ENCODE assay signal across 1 cellular context in genomic region chr9:132670359-132670815, GRCh38.
TF ChIP-seq lines count a peak whose summit lies in the region.

GTF3C4 (plus strand) TSS chr9:132670464; CDS start chr9:132670599, 135 bp downstream.

TF ChIP-seq in HepG2, 621 proteins besides CTCF, POLR2A, EP300 and RAD21 (continued from another document):
- no peak for TF ChIP-seq ZBTB37 (CRISPR knock-in tag; IDR thresholded peaks at IDR 0.05)
- TF ChIP-seq U2AF2 (IDR thresholded peaks at IDR 0.05; ENCODE audit: low read depth, low read length): no peak
- no peak for TF ChIP-seq ZNF781 (CRISPR knock-in tag; IDR thresholded peaks at IDR 0.05; ENCODE audit: borderline replicate concordance, not compliant biosample characterization)
- TF ChIP-seq TEF (CRISPR knock-in tag; IDR thresholded peaks at IDR 0.05): no peak
- peak; percentile 65 for TF ChIP-seq ZFY (CRISPR knock-in tag; IDR thresholded peaks at IDR 0.05)
- TF ChIP-seq ZNF180 (CRISPR knock-in tag; IDR thresholded peaks at IDR 0.05; ENCODE audit: borderline replicate concordance, low read depth): no peak
- TF ChIP-seq SPEN (CRISPR knock-in tag; IDR thresholded peaks at IDR 0.05; ENCODE audit: low read depth): no peak; the same call in 1 of the 2 replicates
- no peak for TF ChIP-seq ZNF18 (CRISPR knock-in tag; IDR thresholded peaks at IDR 0.05; ENCODE audit: insufficient replicate concordance)
- no peak for TF ChIP-seq ATRX (CRISPR knock-in tag; IDR thresholded peaks at IDR 0.05; ENCODE audit: borderline replicate concordance)
- no peak for TF ChIP-seq MLLT10 (CRISPR knock-in tag; IDR thresholded peaks at IDR 0.05)
- TF ChIP-seq ZFP36 (IDR thresholded peaks at IDR 0.05; ENCODE audit: borderline replicate concordance, low read depth, low read length, partially characterized antibody): no peak
- TF ChIP-seq HOXA9 (CRISPR knock-in tag; IDR thresholded peaks at IDR 0.05; ENCODE audit: borderline replicate concordance): no peak
- TF ChIP-seq XBP1 (CRISPR knock-in tag; IDR thresholded peaks at IDR 0.05): no peak
- TF ChIP-seq ZNF597 (CRISPR knock-in tag; IDR thresholded peaks at IDR 0.05): no peak
- peak; percentile 38; the same call in 1 of the 2 replicates for TF ChIP-seq SIN3B (IDR thresholded peaks at IDR 0.05; ENCODE audit: low read length)
- TF ChIP-seq HNF4A (CRISPR knock-in tag; IDR thresholded peaks at IDR 0.05): no peak
- no peak for TF ChIP-seq ZNF503 (CRISPR knock-in tag; IDR thresholded peaks at IDR 0.05)
- no peak for TF ChIP-seq KAT2B (IDR thresholded peaks at IDR 0.05; ENCODE audit: borderline replicate concordance, low read depth, low read length)
- TF ChIP-seq MXD1 (CRISPR knock-in tag; IDR thresholded peaks at IDR 0.05): no peak
- peak; percentile 87 for TF ChIP-seq ASH2L (IDR thresholded peaks at IDR 0.05; ENCODE audit: insufficient read length, low read depth, low read length)
- no peak for TF ChIP-seq ZNF138 (CRISPR knock-in tag; IDR thresholded peaks at IDR 0.05; ENCODE audit: low read depth)
- TF ChIP-seq ZNF558 (CRISPR knock-in tag; IDR thresholded peaks at IDR 0.05; ENCODE audit: borderline replicate concordance): no peak
- no peak for TF ChIP-seq TEAD3 (CRISPR knock-in tag; optimal IDR thresholded peaks at IDR 0.05; ENCODE audit: borderline replicate concordance)
- TF ChIP-seq SAFB2 (CRISPR knock-in tag; IDR thresholded peaks at IDR 0.05; ENCODE audit: borderline replicate concordance, low read depth): no peak
- no peak for TF ChIP-seq ZNF451 (CRISPR knock-in tag; IDR thresholded peaks at IDR 0.05)
- no peak for TF ChIP-seq ZGPAT (CRISPR knock-in tag; IDR thresholded peaks at IDR 0.05)
- TF ChIP-seq ZNF772 (CRISPR knock-in tag; IDR thresholded peaks at IDR 0.05): no peak
- TF ChIP-seq ZSCAN9 (CRISPR knock-in tag; IDR thresholded peaks at IDR 0.05; ENCODE audit: borderline replicate concordance): no peak
- peak; percentile 77 for TF ChIP-seq THAP11 (CRISPR knock-in tag; IDR thresholded peaks at IDR 0.05)
- TF ChIP-seq ZFP36L2 (CRISPR knock-in tag; IDR thresholded peaks at IDR 0.05): no peak
- no peak for TF ChIP-seq ZNF766 (CRISPR knock-in tag; IDR thresholded peaks at IDR 0.05; ENCODE audit: borderline replicate concordance)
- peak; percentile 58; the same call in 1 of the 2 replicates for TF ChIP-seq PHF8 (CRISPR knock-in tag; IDR thresholded peaks at IDR 0.05)
- TF ChIP-seq JUND (CRISPR knock-in tag; IDR thresholded peaks at IDR 0.05): no peak
- TF ChIP-seq FOXK1 (CRISPR knock-in tag; IDR thresholded peaks at IDR 0.05; ENCODE audit: borderline replicate concordance, low read depth): no peak
- no peak for TF ChIP-seq HINFP (CRISPR knock-in tag; IDR thresholded peaks at IDR 0.05; ENCODE audit: low read depth)
- no peak for TF ChIP-seq CBX2 (IDR thresholded peaks at IDR 0.05; ENCODE audit: low read depth, low read length)
- no peak for TF ChIP-seq CBX2 (CRISPR knock-in tag; IDR thresholded peaks at IDR 0.05; ENCODE audit: low read depth)
- peak; percentile 92 for TF ChIP-seq RFX3 (CRISPR knock-in tag; IDR thresholded peaks at IDR 0.05)
- TF ChIP-seq GTF2F1 (IDR thresholded peaks at IDR 0.05; ENCODE audit: low read length): no peak
- TF ChIP-seq TCF7L2 (IDR thresholded peaks at IDR 0.05; ENCODE audit: low read depth, low read length): no peak
- TF ChIP-seq ZNF501 (CRISPR knock-in tag; IDR thresholded peaks at IDR 0.05): peak; percentile 3; the same call in 1 of the 2 replicates
- TF ChIP-seq SNAPC5 (CRISPR knock-in tag; IDR thresholded peaks at IDR 0.05; ENCODE audit: borderline replicate concordance): no peak
- TF ChIP-seq ARNT2 (CRISPR knock-in tag; IDR thresholded peaks at IDR 0.05; ENCODE audit: low read depth): no peak
